ENCODE assay signal across 17 cellular contexts in the genomic region with DNA sequence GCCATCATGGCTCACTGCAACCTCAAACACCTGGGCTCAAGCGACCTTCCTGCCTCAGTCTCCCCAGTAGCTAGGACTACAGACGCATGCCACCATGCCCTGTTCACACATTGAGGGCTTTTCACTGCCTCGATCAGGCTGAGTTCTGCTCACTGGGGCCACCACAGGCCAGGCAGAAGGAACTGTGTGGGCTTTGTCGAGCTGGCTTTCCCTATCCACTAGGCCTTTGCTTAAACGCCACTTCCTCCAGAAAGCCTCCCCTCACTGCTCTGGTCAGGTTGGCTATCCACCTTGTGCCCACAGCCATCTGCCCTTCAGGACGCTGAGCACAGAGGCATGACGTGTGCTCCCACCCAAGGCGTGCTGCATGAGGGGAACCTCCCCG. TPM values are rescaled to one million over a fixed set of nuclear protein-coding genes. Genes with fewer than 3 reads are reported as not detected.
DNase-seq lines count a peak whose midpoint lies in the region; ATAC-seq, FAIRE-seq and TF ChIP-seq lines count a peak whose summit lies in the region.
"Had no signal": no experiment of that assay in that cellular context is flagged by ENCODE, and none has a peak within 500 bp of the region (broad histone marks: within the 10 kb centered on the region; RNA-seq: fewer than 3 reads in every experiment).

No MANE protein-coding gene starts in this region.

- H4K5ac ChIP-seq in IMR-90 (ENCODE audit: low read depth, low read length), result no peak overlapping the region; the same call in 1 of the 2 replicates

- DNase-seq in A549 (ENCODE audit: low read depth in 1 of 2, low spot score in 1 of 2), result no peak
- no peak for DNase-seq in IMR-90
- DNase-seq in chondrocyte (ENCODE audit: low spot score), result peak; percentile 36
- peak; percentile 0 for DNase-seq in neural progenitor cell (ENCODE audit: low spot score)
- no peak for DNase-seq in amniotic stem cell (lab: John Stamatoyannopoulos, UW)
- no peak for DNase-seq in immature natural killer cell
- no peak for DNase-seq in ACHN
- DNase-seq in dermis blood vessel endothelial cell, result no peak

- 81% methylated on average over 9 of the region's 9 CpGs for WGBS in A549 (ENCODE audit: missing lambda C conversion rate)
- 96% methylated on average over 4 of the region's 9 CpGs; no CpG with 5 or more reads in 1 of the 2 experiments for WGBS in IMR-90 (ENCODE audit: extremely low coverage in 2 of 2, insufficient read length in 1 of 2), 2 experiments

- H3K36me3 ChIP-seq in IMR-90 (ENCODE audit: control insufficient read depth, insufficient read depth, low read length) (peaks cover 6% of the 10 kb centered on the region), neural progenitor cell (no peaks in the 10 kb centered on the region)

- H2AK9ac ChIP-seq in IMR-90 (replicated peaks; ENCODE audit: low read depth, low read length, poor library complexity), result no peak overlapping the region

- H2BK120ac ChIP-seq in IMR-90 (ENCODE audit: low read depth, low read length), result no peak overlapping the region

- no peak overlapping the region for H2BK20ac ChIP-seq in IMR-90 (ENCODE audit: low read depth, low read length)

- H3K9ac ChIP-seq in IMR-90 (ENCODE audit: low read depth, low read length), result no peak overlapping the region
- no peak overlapping the region for H3K9ac ChIP-seq in neural progenitor cell
- H3K9ac ChIP-seq: KMS-11 had no signal

- H3K36me3 Mint-ChIP-seq in chondrocyte (ENCODE audit: low read depth) (peaks cover 4% of the 10 kb centered on the region), neural progenitor cell (peaks cover 3% of the 10 kb centered on the region), immature natural killer cell (peaks cover 0 to 6% (median 3%) of the 10 kb centered on the region in 3 donors)
- H3K36me3 Mint-ChIP-seq: natural killer cell treated with Interleukin-12 subunit alpha and Interleukin-12 subunit beta and Interleukin-15 and Interleukin-18, amount 100 ng/mL, for 72 hours had no signal

- H3K9me3 ChIP-seq in A549 (no peaks in the 10 kb centered on the region), IMR-90 (ENCODE audit: control insufficient read depth, insufficient read depth, low read length) (no peaks in the 10 kb centered on the region), neural progenitor cell (ENCODE audit: low read depth) (no peaks in the 10 kb centered on the region)
- H3K9me3 ChIP-seq: adrenal gland, colonic mucosa, heart left ventricle had no signal

- no peak overlapping the region for H3K14ac ChIP-seq in IMR-90 (replicated peaks; ENCODE audit: low read depth, low read length)

- H3K9me3 Mint-ChIP-seq in chondrocyte (ENCODE audit: low read depth), result no peaks in the 10 kb centered on the region
- H3K9me3 Mint-ChIP-seq in neural progenitor cell, result no peaks in the 10 kb centered on the region
- no peaks in the 10 kb centered on the region for H3K9me3 Mint-ChIP-seq in immature natural killer cell
- H3K9me3 Mint-ChIP-seq: natural killer cell treated with Interleukin-12 subunit alpha and Interleukin-12 subunit beta and Interleukin-15 and Interleukin-18, amount 100 ng/mL, for 72 hours; T-helper 1 cell treated with Interleukin-12 subunit alpha and Interleukin-12 subunit beta and Interleukin-4 antibody, amounts not matched to agents 30 μg/mL and 1 μg/mL, for 36 hours had no signal

- no peak overlapping the region for H3K56ac ChIP-seq in IMR-90 (ENCODE audit: extremely low read depth, insufficient read depth, low read length)

- H3K9me1 ChIP-seq in IMR-90 (ENCODE audit: insufficient read depth, low read length), result peaks cover 6% of the 10 kb centered on the region

- no TSS peak for BruUV-seq in IMR-90 (replicated peaks; lab: Mats Ljungman, UMichigan)

- H3K23ac ChIP-seq in IMR-90 (ENCODE audit: low read depth, low read length), result no peak overlapping the region

- H4K8ac ChIP-seq in IMR-90 (ENCODE audit: low read depth in 2 of 2, low read length in 2 of 2), result peak overlapping the region in 1 of 2 experiments; percentile 46; a peak in 1 of 4 replicates

- H4K20me1 ChIP-seq in IMR-90 (ENCODE audit: insufficient read depth, low read length) (peaks cover 36% of the 10 kb centered on the region), neural progenitor cell (ENCODE audit: low read depth) (no peaks in the 10 kb centered on the region)

- H3K4me3 ChIP-seq in A549 (no peak overlapping the region), IMR-90 (ENCODE audit: insufficient read depth, low read depth, low read length) (no peak overlapping the region), neural progenitor cell (no peak overlapping the region)
- H3K4me3 ChIP-seq: adrenal gland, colonic mucosa had no signal

- H3K4ac ChIP-seq in IMR-90 (ENCODE audit: low read depth, low read length), result peak overlapping the region; percentile 62

- ATAC-seq in A549, result no peak
- ATAC-seq in IMR-90 (ENCODE audit: low read depth), result no peak

- TF ChIP-seq EP300 in A549 (IDR thresholded peaks at IDR 0.05), result no peak

- intact Hi-C loops in IMR-90 (cut with micrococcal nuclease), result loop anchor here (1.0 to 2.0 kb wide), 3 partner anchors 61 to 207 kb away; no protein-coding TSS in a partner anchor

- H2BK5ac ChIP-seq in IMR-90 (ENCODE audit: low read depth, low read length, poor library complexity, severe bottlenecking), result no peak overlapping the region

- H3K4me3 Mint-ChIP-seq in chondrocyte (ENCODE audit: unreplicated experiment), result no peak overlapping the region
- H3K4me3 Mint-ChIP-seq in neural progenitor cell, result no peak overlapping the region
- no peak overlapping the region for H3K4me3 Mint-ChIP-seq in immature natural killer cell
- H3K4me3 Mint-ChIP-seq: natural killer cell treated with Interleukin-12 subunit alpha and Interleukin-12 subunit beta and Interleukin-15 and Interleukin-18, amount 100 ng/mL, for 72 hours; T-helper 1 cell treated with Interleukin-12 subunit alpha and Interleukin-12 subunit beta and Interleukin-4 antibody, amounts not matched to agents 30 μg/mL and 1 μg/mL, for 36 hours had no signal

- CTCF ChIA-PET in A549 (lab: Yijun Ruan, JAX) (interaction anchor here (0.6 to 18.8 kb wide), 43 partner anchors 9 to 330 kb away, joined by 3 to 850 read pairs (median 4); a partner anchor contains a TSS), IMR-90 (lab: Yijun Ruan, JAX) (interaction anchor here (0.6 to 1.8 kb wide), 9 partner anchors 13 to 72 kb away, joined by 3 to 8 read pairs (median 4); no protein-coding TSS in a partner anchor)

- TF ChIP-seq POLR2A in A549 (IDR thresholded peaks at IDR 0.05; ENCODE audit: low read length), result no peak
- no peak for TF ChIP-seq POLR2A in IMR-90 (IDR thresholded peaks at IDR 0.05; ENCODE audit: low read depth, low read length)

- dilution Hi-C loops in IMR-90 (cut with HindIII; ENCODE audit: low sequenced_read_pairs, unreplicated experiment), result no loop called here

- TF ChIP-seq CTCF in A549 (IDR thresholded peaks at IDR 0.05) (no peak), IMR-90 (conservative IDR thresholded peaks at IDR 0.05; ENCODE audit: low read depth, low read length) (no peak), chondrocyte (IDR thresholded peaks at IDR 0.05) (no peak), neural progenitor cell (IDR thresholded peaks at IDR 0.05) (no peak)

- no peak overlapping the region for H4K91ac ChIP-seq in IMR-90 (ENCODE audit: insufficient read depth, low read depth, low read length)

- H3K79me1 ChIP-seq in IMR-90 (ENCODE audit: low read depth in 1 of 2, low read length in 2 of 2), result peaks cover 16 to 49% of the 10 kb centered on the region in 2 experiments

- H2BK15ac ChIP-seq in IMR-90 (ENCODE audit: low read depth, low read length), result no peak overlapping the region

- no peak for FAIRE-seq in A549 (lab: Jason Lieb, UNC)

- TF ChIP-seq RAD21 in A549 (conservative IDR thresholded peaks at IDR 0.05 in 1 of 2, IDR thresholded peaks at IDR 0.05 in 1 of 2) (no peak), IMR-90 (IDR thresholded peaks at IDR 0.05; ENCODE audit: low read length) (no peak)

- peak overlapping the region in 1 of 2 experiments; percentile 83; a peak in 3 of 6 replicates for H3K27ac ChIP-seq in A549
- no peak overlapping the region for H3K27ac ChIP-seq in IMR-90 (ENCODE audit: insufficient read depth, low read length)
- H3K27ac ChIP-seq in neural progenitor cell, result no peak overlapping the region
- H3K27ac ChIP-seq: KMS-11 had no signal

- H3F3A ChIP-seq in neural progenitor cell (ENCODE audit: low read depth), result no peaks in the 10 kb centered on the region

- H3K4me2 ChIP-seq in A549 (peak overlapping the region; percentile 73; the same call in 2 of the 3 replicates), IMR-90 (ENCODE audit: low read depth, low read length) (no peak overlapping the region), neural progenitor cell (no peak overlapping the region)
- H3K4me2 ChIP-seq: KMS-11 had no signal

- POLR2A ChIA-PET in A549 (lab: Yijun Ruan, JAX), result interaction anchor here (1.4 kb wide), 1 partner anchor 45 kb away, joined by 4 read pairs; a partner anchor contains a TSS
- POLR2A ChIA-PET in IMR-90 (lab: Charles Lee; ENCODE audit: unreplicated experiment), result no interaction called here

- H3K79me2 ChIP-seq in neural progenitor cell (ENCODE audit: low read depth), result no peaks in the 10 kb centered on the region

- H3K27me3 ChIP-seq in IMR-90 (ENCODE audit: control insufficient read depth, insufficient read depth, low read length), result no peaks in the 10 kb centered on the region
- no peaks in the 10 kb centered on the region for H3K27me3 ChIP-seq in neural progenitor cell
- H3K27me3 ChIP-seq: adrenal gland, colonic mucosa, heart left ventricle had no signal

- peaks cover 31% of the 10 kb centered on the region for H3K4me1 Mint-ChIP-seq in chondrocyte (ENCODE audit: low read depth)
- peaks cover 12% of the 10 kb centered on the region for H3K4me1 Mint-ChIP-seq in neural progenitor cell
- peaks cover 26 to 33% of the 10 kb centered on the region in 2 donors for H3K4me1 Mint-ChIP-seq in immature natural killer cell

- peak overlapping the region; percentile 6 for H2AK5ac ChIP-seq in IMR-90 (ENCODE audit: low read depth, low read length)

- H3K27ac Mint-ChIP-seq in chondrocyte (ENCODE audit: unreplicated experiment) (peak overlapping the region; percentile 10), neural progenitor cell (no peak overlapping the region), immature natural killer cell (peak overlapping the region in 1 of 6 donors; percentile 17)

- H2AFZ ChIP-seq in IMR-90 (replicated peaks; ENCODE audit: low read length, poor library complexity) (no peak overlapping the region), neural progenitor cell (replicated peaks) (no peak overlapping the region)

- H3K18ac ChIP-seq in IMR-90 (ENCODE audit: low read depth, low read length), result no peak overlapping the region

- H3K4me1 ChIP-seq in A549 (peaks cover 37% of the 10 kb centered on the region), IMR-90 (ENCODE audit: control insufficient read depth, insufficient read depth, low read length) (peaks cover 7% of the 10 kb centered on the region; the same call in 1 of the 2 replicates), neural progenitor cell (no peaks in the 10 kb centered on the region)

- no peaks in the 10 kb centered on the region for H3K27me3 Mint-ChIP-seq in chondrocyte (ENCODE audit: low read depth)
- peaks cover 4% of the 10 kb centered on the region for H3K27me3 Mint-ChIP-seq in neural progenitor cell (ENCODE audit: insufficient read depth, low read depth)
- H3K27me3 Mint-ChIP-seq in immature natural killer cell (ENCODE audit: low read depth in 3 of 3), result peaks cover 0 to 6% (median 3%) of the 10 kb centered on the region in 3 donors
- H3K27me3 Mint-ChIP-seq: natural killer cell treated with Interleukin-12 subunit alpha and Interleukin-12 subunit beta and Interleukin-15 and Interleukin-18, amount 100 ng/mL, for 72 hours had no signal

- in situ Hi-C loops in IMR-90 (cut with MboI; ENCODE audit: low sequenced_read_pairs), result no loop called here
- in situ Hi-C loops in ACHN (cut with HindIII; ENCODE audit: low pct_ligation_motif_present, low pct_unique_long_range_greater_than_20kb, low sequenced_read_pairs), result no loop called here

RNA-seq across cellular contexts. Expression of a gene that starts 45.2 kb away (rescaled TPM):
- polyA plus RNA-seq in A549 (2011; rRNA removed), result 7.0 and 11.6 TPM in 2 replicates
- 11.5 and 15.8 TPM in 2 replicates for polyA plus RNA-seq in A549 (2012; cell fraction: cytosol; rRNA removed)
- polyA plus RNA-seq in A549 (2012; cell fraction: nucleus; rRNA removed), result 36.8 and 38.6 TPM in 2 replicates
- 18.1 to 21.4 TPM (median 21.2 TPM) in 3 replicates for polyA plus RNA-seq in A549 (2017; fragmentation: RNase III; extraction: RNeasy Plus Mini Kit Qiagen cat#74134 plus additional on column Dnase treatment)
- 19.7 and 23.3 TPM in 2 replicates for polyA minus RNA-seq in A549 (2011; rRNA and poly(A)+ RNA removed)
- total RNA-seq in IMR-90 (2012; rRNA removed), result 2.7 and 3.1 TPM in 2 replicates
- 9.5 and 10.8 TPM in 2 replicates for polyA plus RNA-seq in IMR-90 (2012; rRNA removed)
- 5.9 and 8.8 TPM in 2 replicates for polyA plus RNA-seq in IMR-90 (2012; cell fraction: cytosol; rRNA removed)
- polyA plus RNA-seq in IMR-90 (2012; cell fraction: nucleus; rRNA removed; ENCODE audit: low replicate concordance), result 29.1 and 35.2 TPM in 2 replicates
- total RNA-seq in chondrocyte, result 58.8 to 62.8 TPM (median 61.7 TPM) in 3 replicates
- 1.9 and 4.3 TPM in 2 replicates for total RNA-seq in neural progenitor cell (ENCODE audit: low replicate concordance)
- polyA plus RNA-seq in immature natural killer cell, result 10 to 100 TPM in 1 of 3 donors, 1 to 10 TPM in 2; 3.5 to 10.6 (median 4.7) TPM
- 16.7 and 35.7 TPM in 2 replicates for total RNA-seq in dermis blood vessel endothelial cell

RNA-seq across cellular contexts. Expression of a gene that starts 50.3 kb away (rescaled TPM):
- polyA plus RNA-seq in A549 (2011; rRNA removed) (not detected in 2 replicates), A549 (2017; fragmentation: RNase III; extraction: RNeasy Plus Mini Kit Qiagen cat#74134 plus additional on column Dnase treatment) (not detected in 3 replicates), IMR-90 (2012; rRNA removed) (not detected in 2 replicates), immature natural killer cell (not detected)
- polyA plus RNA-seq in A549 (2012; cell fraction: cytosol; rRNA removed), result not detected in 2 replicates
- not detected in 2 replicates for polyA plus RNA-seq in A549 (2012; cell fraction: nucleus; rRNA removed)
- polyA minus RNA-seq in A549 (2011; rRNA and poly(A)+ RNA removed), result not detected in 2 replicates
- total RNA-seq in IMR-90 (2012; rRNA removed) (not detected in 2 replicates), chondrocyte (not detected in 3 replicates), neural progenitor cell (ENCODE audit: low replicate concordance) (not detected in 2 replicates), dermis blood vessel endothelial cell (not detected in 2 replicates)
- not detected in 2 replicates for polyA plus RNA-seq in IMR-90 (2012; cell fraction: cytosol; rRNA removed)
- polyA plus RNA-seq in IMR-90 (2012; cell fraction: nucleus; rRNA removed; ENCODE audit: low replicate concordance), result not detected in 2 replicates
- total RNA-seq: adrenal gland; colonic mucosa; epithelial cell of proximal tubule; heart left ventricle; natural killer cell treated with Interleukin-12 subunit alpha and Interleukin-12 subunit beta and Interleukin-15 and Interleukin-18, amount 100 ng/mL, for 72 hours; right cardiac atrium; RPMI7951 had no signal
- polyA plus RNA-seq: adrenal gland, heart left ventricle, right cardiac atrium had no signal

RNA-seq across cellular contexts. Expression of a gene that starts 59.2 kb away (rescaled TPM):
- 0.09 TPM in 1 of 2 replicates, not detected in the other for polyA plus RNA-seq in A549 (2011; rRNA removed)
- 0.15 and 0.22 TPM in 2 replicates for polyA plus RNA-seq in A549 (2012; cell fraction: cytosol; rRNA removed)
- 0.12 TPM in 2 replicates for polyA plus RNA-seq in A549 (2012; cell fraction: nucleus; rRNA removed)
- polyA plus RNA-seq in A549 (2017; fragmentation: RNase III; extraction: RNeasy Plus Mini Kit Qiagen cat#74134 plus additional on column Dnase treatment), result 0.14 to 0.26 TPM in 2 of 3 replicates, not detected in the other
- 0.24 TPM in 1 of 2 replicates, not detected in the other for polyA minus RNA-seq in A549 (2011; rRNA and poly(A)+ RNA removed)
- 0.36 TPM in 1 of 2 replicates, not detected in the other for total RNA-seq in IMR-90 (2012; rRNA removed)
- 0.19 and 0.26 TPM in 2 replicates for polyA plus RNA-seq in IMR-90 (2012; rRNA removed)
- 0.87 and 0.90 TPM in 2 replicates for polyA plus RNA-seq in IMR-90 (2012; cell fraction: cytosol; rRNA removed)
- 0.75 and 0.88 TPM in 2 replicates for polyA plus RNA-seq in IMR-90 (2012; cell fraction: nucleus; rRNA removed; ENCODE audit: low replicate concordance)
- 1.5 to 2.0 TPM (median 1.6 TPM) in 3 replicates for total RNA-seq in chondrocyte
- 0.24 and 0.46 TPM in 2 replicates for total RNA-seq in neural progenitor cell (ENCODE audit: low replicate concordance)
- polyA plus RNA-seq in immature natural killer cell, result 1 to 10 TPM in 2 of 3 donors, under 1 TPM in 1; 0.52 to 6.2 (median 3.2) TPM
- 0.85 and 1.2 TPM in 2 replicates for total RNA-seq in dermis blood vessel endothelial cell
- total RNA-seq: epithelial cell of proximal tubule had no signal

Comparison
In these comparisons a context has a peak if more than half of its experiments do, and no peak if none do; other contexts are left out.
1. DNase-seq: peak in chondrocyte (single experiment) and neural progenitor cell (single experiment); none in A549 (0 of 2), IMR-90 (single experiment), amniotic stem cell (single experiment), immature natural killer cell (0 of 3), ACHN (single experiment) and dermis blood vessel endothelial cell (single experiment).